ENCODE assay signal across 19 cellular contexts in genomic region chr1:5742801-5743200, GRCh38.
"Had no signal": no experiment of that assay in that cellular context is flagged by ENCODE, and none has a peak within 500 bp of the region (broad histone marks: within the 10 kb centered on the region; RNA-seq: fewer than 3 reads in every experiment).

No MANE protein-coding gene starts in this region.

- H3K4me1 ChIP-seq: body of pancreas, left ventricle myocardium inferior, pancreas, transverse colon had no signal

- DNase-seq: activated CD4-positive, CD25-positive, alpha-beta regulatory T cell treated with anti-CD3 and anti-CD28 coated beads, Interleukin-2, amount 50 U/mL, for 72 hours; activated gamma-delta T cell; activated T-cell treated with anti-CD3 and anti-CD28 coated beads for 4 hours; amniotic stem cell; body of pancreas; cortex of kidney; effector CD4-positive, alpha-beta T cell; hippocampal formation; left ventricle myocardium inferior; mesendoderm; stimulated activated CD4-positive, alpha-beta T cell treated with anti-CD3 and anti-CD28 coated beads, Interleukin-15, amount 100 ng/mL, for 24 hours; stimulated activated CD4-positive, alpha-beta T cell treated with anti-CD3 and anti-CD28 coated beads, Interleukin-4, amount 100 ng/mL, for 1 hour; stimulated activated naive CD4-positive, alpha-beta T cell treated with Interleukin-2 at 50 U/mL for 16 hours; transverse colon had no signal

- H3K27ac Mint-ChIP-seq: activated naive CD8-positive, alpha-beta T cell had no signal

- H3K4me3 ChIP-seq: body of pancreas, esophagus muscularis mucosa, left ventricle myocardium inferior, pancreas, transverse colon had no signal

- H3K4me3 Mint-ChIP-seq: activated naive CD8-positive, alpha-beta T cell; central memory CD8-positive, alpha-beta T cell had no signal

- FAIRE-seq: keratinocyte, pancreas had no signal

- ATAC-seq: body of pancreas, pancreas had no signal

- H3K36me3 Mint-ChIP-seq: activated naive CD8-positive, alpha-beta T cell had no signal

- H3K9me3 Mint-ChIP-seq: central memory CD8-positive, alpha-beta T cell had no signal

- H3K36me3 ChIP-seq: esophagus muscularis mucosa, left ventricle myocardium inferior, pancreas, transverse colon had no signal

- H3K9me3 ChIP-seq: body of pancreas, esophagus muscularis mucosa, left ventricle myocardium inferior, pancreas, transverse colon had no signal

- H3K27ac ChIP-seq: body of pancreas, esophagus muscularis mucosa, left ventricle myocardium inferior, pancreas, transverse colon had no signal
